ENCODE assay signal across 8 cellular contexts in the genomic region with DNA sequence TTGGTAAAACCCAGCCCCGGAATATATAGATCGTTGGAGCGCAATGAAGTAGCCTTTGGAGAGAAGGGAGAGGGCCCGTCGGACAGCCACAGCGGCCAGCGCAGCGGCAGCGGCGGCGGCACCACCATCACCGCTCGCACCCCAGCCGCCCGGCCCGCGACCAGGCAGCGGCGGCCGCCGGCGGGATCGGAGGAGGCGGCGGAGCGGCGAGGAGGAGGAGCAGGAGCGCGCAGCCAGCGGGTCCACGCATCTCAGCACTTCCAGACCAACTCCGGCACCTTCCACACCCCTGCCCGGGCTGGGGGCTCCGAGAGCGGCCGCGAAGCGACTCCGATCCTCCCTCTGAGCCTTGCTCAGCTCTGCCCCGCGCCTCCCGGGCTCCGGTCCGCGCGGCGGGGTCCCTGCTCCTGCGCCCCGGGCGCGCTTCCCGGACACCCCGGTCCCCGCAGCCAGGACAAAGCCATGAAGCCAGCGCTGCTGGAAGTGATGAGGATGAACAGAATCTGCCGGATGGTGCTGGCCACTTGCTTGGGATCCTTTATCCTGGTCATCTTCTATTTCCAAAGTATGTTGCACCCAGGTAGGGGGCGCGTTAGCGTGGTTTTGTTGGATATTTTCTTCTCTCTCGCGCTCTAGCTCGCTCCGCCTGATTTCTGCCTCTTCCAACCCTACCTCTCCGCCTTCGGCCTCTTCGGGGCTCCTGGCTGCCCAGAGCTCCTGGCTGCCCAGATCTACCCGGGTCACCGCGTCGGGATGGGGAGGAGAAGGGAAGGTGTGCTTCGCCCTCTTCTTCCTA. TPM values are rescaled to one million over a fixed set of nuclear protein-coding genes. Genes with fewer than 3 reads are reported as not detected.
A peak's percentile ranks its signal among the peaks of the same experiment; 100 is the strongest.
DNase-seq lines count a peak whose midpoint lies in the region; ATAC-seq and TF ChIP-seq lines count a peak whose summit lies in the region.

No MANE protein-coding gene starts in this region.

- intact Hi-C loops in heart right ventricle (cut with DNase I), result loop anchor here in 7 of 10 donors (5.0 to 10.0 kb wide), 8 partner anchors 50 to 418 kb away; no protein-coding TSS in a partner anchor

- no peaks in the 10 kb centered on the region for H3K9me3 ChIP-seq in heart right ventricle
- H3K9me3 ChIP-seq in parathyroid adenoma (ENCODE audit: control insufficient read depth, low read length), result no peaks in the 10 kb centered on the region

- in situ Hi-C loops in SK-MEL-5 (cut with HindIII; ENCODE audit: low pct_unique_long_range_greater_than_20kb, low sequenced_read_pairs), result no loop called here

- H2AFZ ChIP-seq in parathyroid adenoma, result peak overlapping the region; percentile 98

- H3K27me3 ChIP-seq in heart right ventricle, result no peaks in the 10 kb centered on the region
- H3K27me3 ChIP-seq in parathyroid adenoma (ENCODE audit: control insufficient read depth, insufficient read depth, low read length), result no peaks in the 10 kb centered on the region

- H3K79me2 ChIP-seq in parathyroid adenoma, result no peaks in the 10 kb centered on the region

- H3K27ac ChIP-seq in heart right ventricle (peak overlapping the region in 9 of 10 donors; percentile 59 to 95 (median 82)), parathyroid adenoma (peak overlapping the region; percentile 58)

- TF ChIP-seq CTCF in heart right ventricle (IDR thresholded peaks at IDR 0.05) (peak in 8 of 9 donors; percentile 8 to 62 (median 48)), parathyroid adenoma (IDR thresholded peaks at IDR 0.05) (peak; percentile 22)

- H3K4me3 ChIP-seq in heart right ventricle (peak overlapping the region; percentile 49 to 99 (median 93)), parathyroid adenoma (ENCODE audit: low read depth, low read length) (peak overlapping the region; percentile 62)

- WGBS in heart right ventricle, 2 donors, result 0 to 1% methylated on average over 68 to 69 of the region's 71 CpGs

- H3K4me2 ChIP-seq in parathyroid adenoma (ENCODE audit: low read length), result peak overlapping the region; percentile 77

- H3K4me1 ChIP-seq in heart right ventricle (peaks cover 0 to 42% (median 34%) of the 10 kb centered on the region in 9 donors), parathyroid adenoma (peaks cover 7% of the 10 kb centered on the region)

- ATAC-seq in heart right ventricle, result peak; percentile 31 to 71 (median 56)

- DNase-seq in GM04504 (ENCODE audit: low read depth) (peak; percentile 52), H4 (ENCODE audit: low spot score) (peak; percentile 64), LHCN-M2 (ENCODE audit: low read depth) (peak; percentile 69), SK-MEL-5 (ENCODE audit: low read depth, low spot score) (peak; percentile 78), amniotic epithelial cell (ENCODE audit: low read depth) (peak; percentile 71), heart right ventricle (peak; percentile 55 to 72), RKO (ENCODE audit: low spot score) (no peak)

- H3K9ac ChIP-seq in parathyroid adenoma, result no peak overlapping the region

- no peaks in the 10 kb centered on the region for H3K36me3 ChIP-seq in heart right ventricle
- H3K36me3 ChIP-seq in parathyroid adenoma (ENCODE audit: control insufficient read depth, insufficient read depth, low read length), result no peaks in the 10 kb centered on the region

RNA-seq across cellular contexts. Expression of a gene that starts 0.4 kb away (rescaled TPM):
- total RNA-seq in H4 (2014; rRNA removed; shearing (Covaris generic)), result 2.5 and 3.4 TPM in 2 replicates
- total RNA-seq in LHCN-M2 (2014; rRNA removed) (3.4 and 4.6 TPM in 2 replicates), heart right ventricle (10 to 100 TPM in 2 of 10 donors, 1 to 10 TPM in 8; 2.7 to 12.7 (median 4.5) TPM)
- polyA plus RNA-seq in LHCN-M2 (2012), result 3.1 TPM
- total RNA-seq in SK-MEL-5 (2014; rRNA removed; shearing (Covaris generic)), result 27.4 TPM in 2 replicates
- 34.0 and 36.3 TPM in 2 replicates for polyA plus RNA-seq in SK-MEL-5 (2015; cell fraction: cytosol; rRNA removed)
- 4.4 and 4.9 TPM in 2 replicates for polyA plus RNA-seq in SK-MEL-5 (2015; cell fraction: nucleus; rRNA removed)
- 1 to 10 TPM; 1.1 to 1.2 TPM for polyA plus RNA-seq in heart right ventricle
